In genomic region chr9:136806631-136807201, GRCh38 we compare ENCODE assay signal across 8 cellular contexts. TPM values are rescaled to one million over a fixed set of nuclear protein-coding genes. Genes with fewer than 3 reads are reported as not detected.
DNase-seq lines count a peak whose midpoint lies in the region; ATAC-seq, FAIRE-seq and TF ChIP-seq lines count a peak whose summit lies in the region.

No MANE protein-coding gene starts in this region.

- peaks cover 8 to 24% (median 19%) of the 10 kb centered on the region in 3 donors for H3K4me1 Mint-ChIP-seq in IgD-negative memory B cell

- 89% methylated on average over 25 of the region's 25 CpGs for WGBS in A549 (ENCODE audit: missing lambda C conversion rate)

- peak overlapping the region; percentile 86 to 97 (median 92) for H3K4me3 Mint-ChIP-seq in IgD-negative memory B cell

- H3K9me3 ChIP-seq in A549 = no peaks in the 10 kb centered on the region
- H3K9me3 ChIP-seq in muscle layer of duodenum (ENCODE audit: control insufficient read depth in 1 of 2, low read length in 2 of 2) = no peaks in the 10 kb centered on the region

- ATAC-seq in A549 (peak in 1 of 2 experiments; percentile 17; a peak in 3 of 6 replicates), GM19035 (IDR thresholded peaks at IDR 0.05; ENCODE audit: unreplicated experiment) (no peak), GM21717 (IDR thresholded peaks at IDR 0.05; ENCODE audit: unreplicated experiment) (no peak)

- no peak for TF ChIP-seq POLR2A in A549 (IDR thresholded peaks at IDR 0.05; ENCODE audit: low read length)

- H3K36me3 ChIP-seq in muscle layer of duodenum (ENCODE audit: control insufficient read depth in 1 of 2, insufficient read depth in 2 of 2, low read length in 2 of 2) = peaks cover 0 to 4% of the 10 kb centered on the region in 2 donors

- no peak for TF ChIP-seq EP300 in A549 (IDR thresholded peaks at IDR 0.05)

- POLR2A ChIA-PET in A549 (lab: Yijun Ruan, JAX) = interaction anchor here (0.9 to 1.8 kb wide), 6 partner anchors 10 to 80 kb away, joined by 3 to 13 read pairs (median 4); no protein-coding TSS in a partner anchor

- H3K4me2 ChIP-seq in A549 = peak overlapping the region; percentile 85

- TF ChIP-seq CTCF in A549 (IDR thresholded peaks at IDR 0.05) = no peak

- peak overlapping the region; percentile 91 to 98 (median 95) for H3K27ac Mint-ChIP-seq in IgD-negative memory B cell

- no peaks in the 10 kb centered on the region for H3K9me3 Mint-ChIP-seq in IgD-negative memory B cell

- peaks cover 6% of the 10 kb centered on the region for H3K27me3 ChIP-seq in muscle layer of duodenum (ENCODE audit: low read depth, low read length)

- TF ChIP-seq RAD21 in A549 (conservative IDR thresholded peaks at IDR 0.05 in 1 of 2, IDR thresholded peaks at IDR 0.05 in 1 of 2) = no peak

- H3K4me1 ChIP-seq in A549 (peaks cover 24% of the 10 kb centered on the region), muscle layer of duodenum (ENCODE audit: control insufficient read depth in 1 of 2, insufficient read depth in 2 of 2, low read length in 2 of 2) (peaks cover 16 to 37% of the 10 kb centered on the region in 2 donors)

- H3K4me3 ChIP-seq in A549 (peak overlapping the region; percentile 88), muscle layer of duodenum (ENCODE audit: low read depth in 1 of 2, low read length in 2 of 2) (peak overlapping the region; percentile 63 to 71)

- H3K36me3 Mint-ChIP-seq in IgD-negative memory B cell = peaks cover 1% of the 10 kb centered on the region

- H3K27me3 Mint-ChIP-seq in IgD-negative memory B cell = no peaks in the 10 kb centered on the region

- no peak for FAIRE-seq in A549 (lab: Jason Lieb, UNC)

- DNase-seq in A549 (ENCODE audit: low read depth in 1 of 2, low spot score in 1 of 2) = no peak
- DNase-seq in occipital lobe (lab: John Stamatoyannopoulos, UW) = no peak
- no peak for DNase-seq in NCI-H2227 treated with DMSO at 0.1 percent for 48 hours (lab: John Stamatoyannopoulos, UW)

- CTCF ChIA-PET in A549 (lab: Yijun Ruan, JAX) = interaction anchor here (0.6 to 9.9 kb wide), 13 partner anchors 12 to 430 kb away, joined by 3 to 110 read pairs (median 4); partner anchors contain the start of genes AJM1, RNF224 and TMEM141

- peak overlapping the region; percentile 95 to 98 for H3K27ac ChIP-seq in A549
- H3K27ac ChIP-seq in cingulate gyrus (ENCODE audit: low read depth, low read length) = peak overlapping the region; percentile 85
- no peak overlapping the region for H3K27ac ChIP-seq in muscle layer of duodenum (ENCODE audit: low read length)

TF ChIP-seq in A549, 52 proteins besides CTCF, POLR2A, EP300 and RAD21:
- no peak for TF ChIP-seq SREBF2 (IDR thresholded peaks at IDR 0.05)
- TF ChIP-seq EHF (CRISPR knock-in tag; IDR thresholded peaks at IDR 0.05) = no peak
- TF ChIP-seq PHF8 (IDR thresholded peaks at IDR 0.05; ENCODE audit: borderline replicate concordance, low read depth) = no peak
- no peak for TF ChIP-seq CBX2 (IDR thresholded peaks at IDR 0.05; ENCODE audit: borderline replicate concordance, low read depth)
- no peak for TF ChIP-seq ZFP36 (IDR thresholded peaks at IDR 0.05; ENCODE audit: borderline replicate concordance, partially characterized antibody)
- TF ChIP-seq ATOH8 (CRISPR knock-in tag; IDR thresholded peaks at IDR 0.05; ENCODE audit: low read depth) = no peak
- TF ChIP-seq E2F6 (IDR thresholded peaks at IDR 0.05; ENCODE audit: borderline replicate concordance, low read depth) = no peak
- no peak for TF ChIP-seq HDAC2 (IDR thresholded peaks at IDR 0.05)
- no peak for TF ChIP-seq MAFK (IDR thresholded peaks at IDR 0.05; ENCODE audit: partially characterized antibody)
- TF ChIP-seq TP53 (CRISPR knock-in tag; IDR thresholded peaks at IDR 0.05) = no peak
- no peak for TF ChIP-seq FOXS1 (CRISPR knock-in tag; IDR thresholded peaks at IDR 0.05)
- TF ChIP-seq HES2 (IDR thresholded peaks at IDR 0.05) = no peak
- no peak for TF ChIP-seq RNF2 (IDR thresholded peaks at IDR 0.05; ENCODE audit: borderline replicate concordance, low read depth)
- TF ChIP-seq HOXA7 (CRISPR knock-in tag; IDR thresholded peaks at IDR 0.05) = no peak

RNA-seq across cellular contexts. Expression of gene RABL6, which starts 1.0 kb away (rescaled TPM):
- polyA plus RNA-seq in A549 (2011; rRNA removed) (46.8 and 53.5 TPM in 2 replicates), A549 (2017; fragmentation: RNase III; extraction: RNeasy Plus Mini Kit Qiagen cat#74134 plus additional on column Dnase treatment) (70.3 to 72.2 TPM (median 71.4 TPM) in 3 replicates), IgD-negative memory B cell (19.7 TPM)
- 49.2 and 73.5 TPM in 2 replicates for polyA plus RNA-seq in A549 (2012; cell fraction: cytosol; rRNA removed)
- polyA plus RNA-seq in A549 (2012; cell fraction: nucleus; rRNA removed) = 112 and 138 TPM in 2 replicates
- polyA minus RNA-seq in A549 (2011; rRNA and poly(A)+ RNA removed) = 70.0 and 70.9 TPM in 2 replicates
- 38.2 TPM for total RNA-seq in occipital lobe

RNA-seq across cellular contexts. Expression of gene CCDC183, which starts 10.6 kb away (rescaled TPM):
- polyA plus RNA-seq in A549 (2011; rRNA removed) (1.4 and 1.6 TPM in 2 replicates), A549 (2017; fragmentation: RNase III; extraction: RNeasy Plus Mini Kit Qiagen cat#74134 plus additional on column Dnase treatment) (0.58 to 1.1 TPM (median 0.90 TPM) in 3 replicates), IgD-negative memory B cell (0.78 TPM)
- polyA plus RNA-seq in A549 (2012; cell fraction: cytosol; rRNA removed) = 0.73 and 0.93 TPM in 2 replicates
- polyA plus RNA-seq in A549 (2012; cell fraction: nucleus; rRNA removed) = 4.0 and 4.8 TPM in 2 replicates
- polyA minus RNA-seq in A549 (2011; rRNA and poly(A)+ RNA removed) = 0.66 TPM in 1 of 2 replicates, not detected in the other
- 2.8 TPM for total RNA-seq in occipital lobe

RNA-seq across cellular contexts. Expression of gene TMEM141, which starts 15.6 kb away (rescaled TPM):
- polyA plus RNA-seq in A549 (2011; rRNA removed) (64.5 and 78.0 TPM in 2 replicates), A549 (2017; fragmentation: RNase III; extraction: RNeasy Plus Mini Kit Qiagen cat#74134 plus additional on column Dnase treatment) (69.9 to 71.0 TPM (median 70.7 TPM) in 3 replicates), IgD-negative memory B cell (45.9 TPM)
- 104 and 117 TPM in 2 replicates for polyA plus RNA-seq in A549 (2012; cell fraction: cytosol; rRNA removed)
- 75.8 and 78.8 TPM in 2 replicates for polyA plus RNA-seq in A549 (2012; cell fraction: nucleus; rRNA removed)
- 27.4 and 35.2 TPM in 2 replicates for polyA minus RNA-seq in A549 (2011; rRNA and poly(A)+ RNA removed)
- total RNA-seq in occipital lobe = 15.9 TPM

RNA-seq across cellular contexts. Expression of gene AJM1, which starts 35.6 kb away (rescaled TPM):
- polyA plus RNA-seq in A549 (2011; rRNA removed) = 0.75 and 0.76 TPM in 2 replicates
- polyA plus RNA-seq in A549 (2012; cell fraction: cytosol; rRNA removed) = 1.8 and 2.4 TPM in 2 replicates
- polyA plus RNA-seq in A549 (2012; cell fraction: nucleus; rRNA removed) = 7.0 and 10.6 TPM in 2 replicates
- polyA plus RNA-seq in A549 (2017; fragmentation: RNase III; extraction: RNeasy Plus Mini Kit Qiagen cat#74134 plus additional on column Dnase treatment) = 3.0 to 3.6 TPM (median 3.2 TPM) in 3 replicates
- 0.37 and 0.44 TPM in 2 replicates for polyA minus RNA-seq in A549 (2011; rRNA and poly(A)+ RNA removed)
- polyA plus RNA-seq in IgD-negative memory B cell = 0.10 TPM
- 0.94 TPM for total RNA-seq in occipital lobe

RNA-seq across cellular contexts. Expression of gene LCN15, which starts 42.4 kb away (rescaled TPM):
- polyA plus RNA-seq in A549 (2011; rRNA removed) = 0.10 and 0.24 TPM in 2 replicates
- polyA plus RNA-seq in A549 (2012; cell fraction: cytosol; rRNA removed) = 0.05 and 0.08 TPM in 2 replicates
- 0.18 and 0.20 TPM in 2 replicates for polyA plus RNA-seq in A549 (2012; cell fraction: nucleus; rRNA removed)
- polyA plus RNA-seq in A549 (2017; fragmentation: RNase III; extraction: RNeasy Plus Mini Kit Qiagen cat#74134 plus additional on column Dnase treatment) = 0.07 to 0.09 TPM in 2 of 3 replicates, not detected in the other
- not detected in 2 replicates for polyA minus RNA-seq in A549 (2011; rRNA and poly(A)+ RNA removed)
- polyA plus RNA-seq in IgD-negative memory B cell = not detected
- not detected for total RNA-seq in occipital lobe
